ENCODE assay signal across 11 cellular contexts in the genomic region with DNA sequence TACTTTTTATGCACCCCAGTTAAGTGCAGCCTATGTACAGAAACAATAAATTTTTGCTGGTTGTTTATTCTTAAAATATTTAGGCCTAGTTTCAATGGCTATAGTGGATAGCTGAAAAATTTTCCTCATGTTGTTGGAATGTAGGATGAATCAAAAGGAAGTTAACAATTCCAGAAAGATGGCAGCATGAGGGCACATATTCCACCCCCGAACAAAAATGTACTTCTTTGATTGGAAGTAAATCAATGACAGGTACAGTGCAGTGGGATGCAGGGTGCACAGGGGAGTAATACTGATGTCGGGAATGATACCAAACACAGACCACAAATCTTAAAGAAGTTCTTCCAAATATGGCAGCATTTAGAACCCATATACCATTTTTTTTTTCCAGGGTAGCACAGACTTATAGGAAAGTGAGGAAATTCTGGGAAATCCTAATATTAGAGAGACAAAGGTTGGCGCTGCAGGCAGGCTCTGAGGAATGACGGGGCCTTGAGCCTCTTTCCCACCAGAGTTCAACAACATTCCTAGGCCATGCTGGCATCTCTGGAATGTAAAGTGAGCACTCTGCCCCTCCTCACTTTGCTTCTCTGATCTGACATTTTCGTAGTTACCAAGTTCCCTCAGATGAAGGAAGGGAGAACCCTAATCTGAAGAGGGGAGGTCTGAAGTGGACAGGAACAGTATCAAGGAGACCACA. TPM values are rescaled to one million over a fixed set of nuclear protein-coding genes. Genes with fewer than 3 reads are reported as not detected.
DNase-seq lines count a peak whose midpoint lies in the region; TF ChIP-seq lines count a peak whose summit lies in the region.
"Had no signal": no experiment of that assay in that cellular context is flagged by ENCODE, and none has a peak within 500 bp of the region (broad histone marks: within the 10 kb centered on the region; RNA-seq: fewer than 3 reads in every experiment).

No MANE protein-coding gene starts in this region.

- peak overlapping the region; percentile 57 for H2AFZ ChIP-seq in ACC112 (ENCODE audit: low read length, unreplicated experiment)

- peaks cover 17% of the 10 kb centered on the region for H3K4me1 ChIP-seq in ACC112 (ENCODE audit: control insufficient read depth, insufficient read depth, low read length, unreplicated experiment)

- in situ Hi-C loops in brain microvascular endothelial cell (cut with HindIII; ENCODE audit: low pct_ligation_motif_present, low sequenced_read_pairs) = no loop called here

- no peaks in the 10 kb centered on the region for H3K79me2 ChIP-seq in ACC112 (ENCODE audit: control insufficient read depth, insufficient read depth, low read length, unreplicated experiment)

- DNase-seq in HT1080 (ENCODE audit: low read depth) (peak; percentile 47), brain microvascular endothelial cell (peak; percentile 70), kidney glomerular epithelial cell (lab: John Stamatoyannopoulos, UW) (peak; percentile 89), DMS153 treated with DMSO at 0.1 percent for 48 hours (lab: John Stamatoyannopoulos, UW; ENCODE audit: unreplicated experiment) (no peak), NCI-H1105 (lab: John Stamatoyannopoulos, UW) (no peak), NCI-H2196 (lab: John Stamatoyannopoulos, UW; ENCODE audit: unreplicated experiment) (no peak), cerebellum (ENCODE audit: low spot score) (no peak)
- DNase-seq: GOT3, NCI-H524 had no signal

- H3K36me3 ChIP-seq in ACC112 (ENCODE audit: insufficient read depth, low read length) = no peaks in the 10 kb centered on the region
- no peaks in the 10 kb centered on the region for H3K36me3 ChIP-seq in brain microvascular endothelial cell (replicated peaks)
- H3K36me3 ChIP-seq: gastroesophageal sphincter had no signal

- peak overlapping the region; percentile 23; the same call in 1 of the 2 replicates for H3K27ac ChIP-seq in ACC112 (ENCODE audit: low read depth, low read length)
- H3K27ac ChIP-seq in brain microvascular endothelial cell = peak overlapping the region; percentile 77

- H3K4me3 ChIP-seq in ACC112 (ENCODE audit: low read depth, low read length) (no peak overlapping the region), brain microvascular endothelial cell (ENCODE audit: low read depth, low read length) (no peak overlapping the region)
- H3K4me3 ChIP-seq: gastroesophageal sphincter had no signal

- H3K27me3 ChIP-seq in ACC112 (ENCODE audit: insufficient read depth, low read length) (no peaks in the 10 kb centered on the region), brain microvascular endothelial cell (replicated peaks) (no peaks in the 10 kb centered on the region)
- H3K27me3 ChIP-seq: gastroesophageal sphincter had no signal

- no peak for TF ChIP-seq CTCF in brain microvascular endothelial cell (IDR thresholded peaks at IDR 0.05; ENCODE audit: low read depth, low read length, missing control alignments)

RNA-seq across cellular contexts. Expression of gene IKZF2, which starts 36.6 kb away (rescaled TPM):
- 1.6 and 2.9 TPM in 2 replicates for total RNA-seq in HT1080 (2014; rRNA removed; shearing (Covaris generic))
- polyA plus RNA-seq in HT1080 (2015; cell fraction: cytosol; rRNA removed) = 0.50 and 1.4 TPM in 2 replicates
- polyA plus RNA-seq in HT1080 (2015; cell fraction: nucleus; rRNA removed) = 2.5 and 2.6 TPM in 2 replicates
- 17.7 TPM for total RNA-seq in cerebellum

Comparison
In these comparisons a context has a peak if more than half of its experiments do, and no peak if none do; other contexts are left out.
1. DNase-seq: peak in HT1080 (single experiment), brain microvascular endothelial cell (single experiment) and kidney glomerular epithelial cell (single experiment); none in DMS153 treated with DMSO at 0.1 percent for 48 hours (single experiment), NCI-H1105 (single experiment), NCI-H2196 (single experiment) and cerebellum (single experiment).